ENCODE assay signal across 9 cellular contexts in the genomic region with DNA sequence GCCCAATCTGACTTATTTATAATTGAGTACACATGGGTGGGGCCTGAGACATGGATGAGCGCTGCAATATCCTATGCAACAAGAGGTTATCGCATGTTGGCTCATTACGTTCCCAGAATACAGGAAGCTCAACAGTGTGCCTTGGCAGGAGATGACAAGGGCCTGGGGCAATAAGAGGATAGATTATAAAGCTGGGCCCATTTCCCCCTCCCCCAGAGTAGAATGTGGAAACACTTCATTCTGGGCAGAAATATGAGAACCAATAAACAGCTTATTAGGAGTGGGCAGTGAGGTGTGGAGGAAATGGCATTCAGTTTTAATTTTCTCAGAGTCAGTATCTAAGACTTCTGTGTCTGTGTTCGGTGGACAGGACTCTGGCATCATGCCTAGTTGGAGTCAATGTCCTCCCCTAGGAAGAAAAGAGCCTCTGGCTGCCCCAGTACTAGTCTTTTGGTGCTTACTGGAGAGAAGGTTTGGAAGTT.
DNase-seq lines count a peak whose midpoint lies in the region; ATAC-seq and TF ChIP-seq lines count a peak whose summit lies in the region.
"Had no signal": no experiment of that assay in that cellular context is flagged by ENCODE, and none has a peak within 500 bp of the region (broad histone marks: within the 10 kb centered on the region; RNA-seq: fewer than 3 reads in every experiment).

No MANE protein-coding gene starts in this region.

- H3K27ac ChIP-seq in PC-9 (peak overlapping the region; percentile 53), thyroid gland (peak overlapping the region in 2 of 3 donors; percentile 5 to 68)
- H3K27ac ChIP-seq: coronary artery had no signal

- no peaks in the 10 kb centered on the region for H3K9me2 ChIP-seq in PC-9 (ENCODE audit: insufficient read depth)

- ATAC-seq in HG03378 (IDR thresholded peaks at IDR 0.05; ENCODE audit: unreplicated experiment) (no peak), GM19328 (IDR thresholded peaks at IDR 0.05; ENCODE audit: unreplicated experiment) (no peak)

- H2AFZ ChIP-seq in PC-9: no peak overlapping the region

- 45 to 49% methylated on average over 4 of the region's 4 CpGs for WGBS in thyroid gland, 2 donors

- H3K79me2 ChIP-seq in PC-9 (ENCODE audit: low read depth): peaks cover 6% of the 10 kb centered on the region; the same call in 1 of the 2 replicates

- TF ChIP-seq CTCF in PC-9 (conservative IDR thresholded peaks at IDR 0.05) (no peak), fibroblast of mammary gland (conservative IDR thresholded peaks at IDR 0.05; ENCODE audit: control insufficient read depth, insufficient read depth, low read depth, low read length) (no peak), thyroid gland (IDR thresholded peaks at IDR 0.05) (no peak)

- H3K4me1 ChIP-seq in PC-9 (replicated peaks; ENCODE audit: insufficient read depth) (peaks cover 24% of the 10 kb centered on the region), thyroid gland (peaks cover 34 to 60% of the 10 kb centered on the region in 2 donors)

- no TSS peak for BruUV-seq in PC-9 (replicated peaks; lab: Mats Ljungman, UMichigan)

- intact Hi-C loops in PC-9 (cut with micrococcal nuclease; ENCODE audit: unreplicated experiment): loop anchor here (5.0 kb wide), 1 partner anchor 308 kb away; no protein-coding TSS in a partner anchor
- intact Hi-C loops in thyroid gland (cut with DNase I): no loop called here

- H3K4me3 ChIP-seq in PC-9 (no peak overlapping the region), fibroblast of mammary gland (ENCODE audit: control insufficient read depth, low read depth, low read length) (no peak overlapping the region), thyroid gland (replicated peaks in 1 of 3) (no peak overlapping the region)
- H3K4me3 ChIP-seq: coronary artery had no signal

- no peak overlapping the region for H3K4me2 ChIP-seq in PC-9

- peaks cover 75% of the 10 kb centered on the region for H3F3A ChIP-seq in PC-9 (ENCODE audit: insufficient read depth, low read depth)

- DNase-seq in NCI-H2107 treated with DMSO at 0.1 percent for 48 hours (lab: John Stamatoyannopoulos, UW; ENCODE audit: unreplicated experiment): peak; percentile 48
- no peak for DNase-seq in NCI-H2107 (lab: John Stamatoyannopoulos, UW)
- DNase-seq in PC-9: peak; percentile 23 to 63
- DNase-seq in fibroblast of mammary gland (ENCODE audit: low read depth): peak; percentile 41
- peak; percentile 62 to 70 for DNase-seq in thyroid gland
- DNase-seq in stimulated activated naive CD4-positive, alpha-beta T cell treated with Interleukin-2 at 50 U/mL for 16 hours (lab: John Stamatoyannopoulos, UW): no peak

- no peak for TF ChIP-seq POLR2A in thyroid gland (IDR thresholded peaks at IDR 0.05)

- CTCF ChIA-PET in PC-9 (lab: Charles Lee): interaction anchor here (0.6 kb wide), 1 partner anchor 76 kb away, joined by 5 read pairs; no protein-coding TSS in a partner anchor

- H3K27me3 ChIP-seq in PC-9 (ENCODE audit: insufficient read depth, low read depth): no peaks in the 10 kb centered on the region
- H3K27me3 ChIP-seq in thyroid gland: no peaks in the 10 kb centered on the region

- no peaks in the 10 kb centered on the region for H3K9me3 ChIP-seq in PC-9 (ENCODE audit: insufficient read depth, low read depth)
- no peaks in the 10 kb centered on the region for H3K9me3 ChIP-seq in thyroid gland

- POLR2A ChIA-PET in PC-9 (lab: Charles Lee; ENCODE audit: unreplicated experiment): interaction anchor here (0.6 kb wide), 1 partner anchor 209 kb away, joined by 3 read pairs; no protein-coding TSS in a partner anchor

- H4K20me1 ChIP-seq in PC-9 (ENCODE audit: insufficient read depth): no peaks in the 10 kb centered on the region

- H3K36me3 ChIP-seq in PC-9 (ENCODE audit: low read depth) (peaks cover 46% of the 10 kb centered on the region), thyroid gland (no peaks in the 10 kb centered on the region)

Comparison
In these comparisons a context has a peak if more than half of its experiments do, and no peak if none do; other contexts are left out.
1. DNase-seq: peak in NCI-H2107 treated with DMSO at 0.1 percent for 48 hours (single experiment), PC-9 (2 of 2), fibroblast of mammary gland (single experiment) and thyroid gland (2 of 2); none in NCI-H2107 (single experiment) and stimulated activated naive CD4-positive, alpha-beta T cell treated with Interleukin-2 at 50 U/mL for 16 hours (single experiment).